ENCODE assay signal across 24 cellular contexts in the genomic region with DNA sequence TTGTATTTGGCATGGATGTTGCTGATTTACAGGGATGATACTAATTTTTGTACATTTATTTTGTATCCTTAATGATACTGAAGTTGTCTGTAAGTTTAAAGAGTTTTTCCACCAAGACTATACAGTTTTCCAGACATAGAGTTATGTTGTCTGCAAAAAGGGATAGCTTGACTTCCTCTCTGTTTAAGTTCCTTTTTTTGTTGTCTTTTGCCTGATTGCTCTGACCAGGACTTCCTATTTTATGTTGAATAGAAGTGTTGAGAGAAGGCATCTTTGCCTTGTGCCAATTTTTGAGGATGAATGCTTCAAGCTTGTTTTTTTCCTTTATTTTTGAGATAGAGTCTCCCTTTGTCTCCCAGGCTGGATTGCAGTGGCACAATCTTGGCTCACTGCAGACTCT.
"Had no signal": no experiment of that assay in that cellular context is flagged by ENCODE, and none has a peak within 500 bp of the region (broad histone marks: within the 10 kb centered on the region; RNA-seq: fewer than 3 reads in every experiment).

No MANE protein-coding gene starts in this region.

- H3K4me1 Mint-ChIP-seq: nephron had no signal

- H3K36me3 ChIP-seq: brain microvascular endothelial cell, gastrocnemius medialis, left ventricle myocardium inferior, transverse colon had no signal

- H3K27ac Mint-ChIP-seq: activated CD4-positive, alpha-beta memory T cell treated with anti-CD3 and anti-CD28 coated beads for 36 hours; activated CD4-positive, alpha-beta T cell treated with anti-CD3 and anti-CD28 coated beads, Interleukin-2, amount 10 ng/mL, durations not matched to agents 24 days and 14 days; activated naive CD4-positive, alpha-beta T cell treated with anti-CD3 and anti-CD28 coated beads, Interleukin-2, amount 10 ng/mL, durations not matched to agents 7 days and 5 days; nephron had no signal

- H3K4me1 ChIP-seq: gastrocnemius medialis, testis had no signal

- H3K4me3 Mint-ChIP-seq: activated CD4-positive, alpha-beta memory T cell treated with anti-CD3 and anti-CD28 coated beads for 36 hours; activated CD4-positive, alpha-beta T cell treated with anti-CD3 and anti-CD28 coated beads, Interleukin-2, amount 10 ng/mL, durations not matched to agents 24 days and 14 days; activated naive CD4-positive, alpha-beta T cell treated with anti-CD3 and anti-CD28 coated beads, Interleukin-2, amount 10 ng/mL, durations not matched to agents 7 days and 5 days; nephron had no signal

- H3K9me3 ChIP-seq: gastrocnemius medialis, testis had no signal

- ATAC-seq: gastrocnemius medialis, right cardiac atrium had no signal

- DNase-seq: activated CD4-positive, alpha-beta memory T cell treated with anti-CD3 and anti-CD28 coated beads for 36 hours; activated CD4-positive, alpha-beta T cell treated with anti-CD3 and anti-CD28 coated beads, Interleukin-2, amount 10 ng/mL, durations not matched to agents 24 days and 14 days; activated CD4-positive, CD25-positive, alpha-beta regulatory T cell treated with anti-CD3 and anti-CD28 coated beads, Interleukin-2, amount 50 U/mL, for 72 hours; activated CD8-positive, alpha-beta memory T cell treated with anti-CD3 and anti-CD28 coated beads, Interleukin-2, amount 50 U/mL, for 4 hours; activated gamma-delta T cell; activated naive CD4-positive, alpha-beta T cell treated with anti-CD3 and anti-CD28 coated beads, Interleukin-2, amount 10 ng/mL, durations not matched to agents 7 days and 5 days; activated T-cell treated with anti-CD3 and anti-CD28 coated beads, Interleukin-2, amount 50 U/mL, for 1 hour; amniotic stem cell; brain microvascular endothelial cell; dorsolateral prefrontal cortex; effector memory CD4-positive, alpha-beta T cell; erythroblast; gastrocnemius medialis; islet precursor cell; left ventricle myocardium inferior; posterior cingulate gyrus; right cardiac atrium; stimulated activated naive CD4-positive, alpha-beta T cell treated with Interleukin-2 at 50 U/mL for 16 hours; testis; transverse colon had no signal

- H3K4me2 ChIP-seq: hepatocyte had no signal

- H3K27ac ChIP-seq: brain microvascular endothelial cell, coronary artery, dorsolateral prefrontal cortex, gastrocnemius medialis, hepatocyte, left ventricle myocardium inferior, testis, transverse colon, VCaP had no signal

- H3K27me3 Mint-ChIP-seq: activated CD4-positive, alpha-beta memory T cell treated with anti-CD3 and anti-CD28 coated beads for 36 hours; activated CD4-positive, alpha-beta T cell treated with anti-CD3 and anti-CD28 coated beads, Interleukin-2, amount 10 ng/mL, durations not matched to agents 24 days and 14 days; activated naive CD4-positive, alpha-beta T cell treated with anti-CD3 and anti-CD28 coated beads, Interleukin-2, amount 10 ng/mL, durations not matched to agents 7 days and 5 days had no signal

- H3K4me3 ChIP-seq: coronary artery, dorsolateral prefrontal cortex, gastrocnemius medialis, hepatocyte, left ventricle myocardium inferior, testis, transverse colon had no signal

- H2AFZ ChIP-seq: hepatocyte had no signal
